In genomic region chr12:112012775-112013600, GRCh38 we compare ENCODE assay signal across 8 cellular contexts. TPM values are rescaled to one million over a fixed set of nuclear protein-coding genes. Genes with fewer than 3 reads are reported as not detected.
DNase-seq lines count a peak whose midpoint lies in the region; ATAC-seq and TF ChIP-seq lines count a peak whose summit lies in the region.

Gene ERP29, plus strand, starts transcription at chr12:112013426. Its CDS starts 40 bp downstream, at chr12:112013466.
Gene TMEM116, minus strand, starts transcription at chr12:112013165. Its CDS starts 7,895 bp downstream, at chr12:112005270.

- no peaks in the 10 kb centered on the region for H3K27me3 Mint-ChIP-seq in WTC11 (ENCODE audit: low read depth)

- POLR2A ChIA-PET in WTC11 (lab: Charles Lee): interaction anchor here (1.0 to 3.2 kb wide), 6 partner anchors 10 to 401 kb away, joined by 4 to 21 read pairs (median 4); partner anchors contain the start of genes MAPKAPK5, NAA25 and TRAFD1

- H3K27ac Mint-ChIP-seq in WTC11: peak within 1 kb of the TSS; percentile 100

- ATAC-seq in GM18907 (IDR thresholded peaks at IDR 0.05; ENCODE audit: unreplicated experiment) (peak; percentile 78), HG03159 (IDR thresholded peaks at IDR 0.05; ENCODE audit: unreplicated experiment) (peak; percentile 71), WTC11 (peak; percentile 86)

- H3K9me3 Mint-ChIP-seq in WTC11: peaks cover 9% of the 10 kb centered on the region

- H3K4me3 Mint-ChIP-seq in WTC11: peak within 1 kb of the TSS; percentile 90

- CTCF ChIA-PET in WTC11 (lab: Charles Lee): interaction anchor here (0.6 to 2.6 kb wide), 18 partner anchors 8 to 746 kb away, joined by 3 to 33 read pairs (median 3); partner anchors contain the start of genes MAPKAPK5 and NAA25

- no peak for TF ChIP-seq CTCF in WTC11 (IDR thresholded peaks at IDR 0.05)
- TF ChIP-seq CTCF in cardiac fibroblast (IDR thresholded peaks at IDR 0.05; ENCODE audit: low read depth, low read length): peak; percentile 57

- H3K4me1 Mint-ChIP-seq in WTC11: peaks cover 22% of the 10 kb centered on the region

- DNase-seq in AG08396 (ENCODE audit: low spot score): peak; percentile 100
- peak; percentile 97 for DNase-seq in NCI-H2227 treated with DMSO at 0.1 percent for 48 hours (lab: John Stamatoyannopoulos, UW)
- DNase-seq in WTC11 (ENCODE audit: low spot score): peak; percentile 100
- DNase-seq in cardiac fibroblast (ENCODE audit: low read depth in 2 of 2): peak; percentile 99
- peak; percentile 98 for DNase-seq in inferior parietal cortex (ENCODE audit: extremely low spot score)
- peak; percentile 100 for DNase-seq in stimulated activated CD4-positive, alpha-beta T cell treated with anti-CD3 and anti-CD28 coated beads, Interleukin-12 subunit alpha, Interleukin-12 subunit beta, amount 100 ng/mL, for 24 hours (ENCODE audit: low read depth in 2 of 2)

- H3K4me3 ChIP-seq in cardiac fibroblast (replicated peaks in 1 of 2; ENCODE audit: low read depth in 2 of 2, low read length in 2 of 2): peak within 1 kb of the TSS; percentile 91 to 94

- H3K36me3 Mint-ChIP-seq in WTC11: peaks cover 19% of the 10 kb centered on the region

TF ChIP-seq in WTC11, 78 proteins besides CTCF, POLR2A, EP300 and RAD21 (continues in another document):
- TF ChIP-seq ZNF232 (CRISPR knock-in tag; IDR thresholded peaks at IDR 0.05) (no peak), PRDM15 (CRISPR knock-in tag; IDR thresholded peaks at IDR 0.05) (no peak), JAZF1 (CRISPR knock-in tag; IDR thresholded peaks at IDR 0.05) (no peak), ATF1 (CRISPR knock-in tag; IDR thresholded peaks at IDR 0.05) (no peak; the same call in 1 of the 2 replicates), TEAD1 (CRISPR knock-in tag; IDR thresholded peaks at IDR 0.05) (peak; percentile 51; the same call in 1 of the 2 replicates), ATF3 (CRISPR knock-in tag; conservative IDR thresholded peaks at IDR 0.05) (no peak), ZNF423 (CRISPR knock-in tag; IDR thresholded peaks at IDR 0.05) (no peak), ZNF219 (CRISPR knock-in tag; IDR thresholded peaks at IDR 0.05; ENCODE audit: borderline replicate concordance) (0 out of 2 replicates have a peak, but pooled peaks have one; percentile 34), SMAD4 (CRISPR knock-in tag; IDR thresholded peaks at IDR 0.05) (peak; percentile 67; the same call in 1 of the 2 replicates), PREB (CRISPR knock-in tag; IDR thresholded peaks at IDR 0.05; ENCODE audit: borderline replicate concordance) (no peak), NR1H2 (CRISPR knock-in tag; IDR thresholded peaks at IDR 0.05) (no peak), CREB1 (CRISPR knock-in tag; IDR thresholded peaks at IDR 0.05) (peak; percentile 80; the same call in 1 of the 2 replicates), NFATC4 (CRISPR knock-in tag; IDR thresholded peaks at IDR 0.05) (no peak), SOX15 (CRISPR knock-in tag; IDR thresholded peaks at IDR 0.05) (no peak), KAT7 (CRISPR knock-in tag; IDR thresholded peaks at IDR 0.05; ENCODE audit: borderline replicate concordance) (peak; percentile 63; the same call in 1 of the 2 replicates), MYBL2 (CRISPR knock-in tag; IDR thresholded peaks at IDR 0.05) (peak; percentile 81), MLX (CRISPR knock-in tag; IDR thresholded peaks at IDR 0.05) (no peak), ZNF416 (CRISPR knock-in tag; IDR thresholded peaks at IDR 0.05) (no peak), E2F5 (CRISPR knock-in tag; IDR thresholded peaks at IDR 0.05) (peak; percentile 97), FOXK1 (CRISPR knock-in tag; IDR thresholded peaks at IDR 0.05) (peak; percentile 55; the same call in 1 of the 2 replicates), ATF2 (CRISPR knock-in tag; IDR thresholded peaks at IDR 0.05; ENCODE audit: borderline replicate concordance, low read depth) (no peak), MAX (CRISPR knock-in tag; IDR thresholded peaks at IDR 0.05) (peak; percentile 87), GABPB1 (CRISPR knock-in tag; IDR thresholded peaks at IDR 0.05) (no peak; the same call in none of the 2 replicates), IRF1 (CRISPR knock-in tag; IDR thresholded peaks at IDR 0.05) (no peak; the same call in 1 of the 2 replicates)

RNA-seq across cellular contexts. Expression of gene ERP29, which starts in this region (rescaled TPM):
- 162 to 171 TPM (median 168 TPM) in 3 replicates for total RNA-seq in WTC11 (2021)

RNA-seq across cellular contexts. Expression of gene TMEM116, which starts in this region (rescaled TPM):
- total RNA-seq in WTC11 (2021): 7.8 to 10.5 TPM (median 9.4 TPM) in 3 replicates

Comparison
In these comparisons a context has a peak if more than half of its experiments do, and no peak if none do; other contexts are left out.
1. Peak in every context shown above with its lines: DNase-seq, ATAC-seq and H3K4me3 ChIP-seq.